ENCODE assay signal across 8 cellular contexts in genomic region chr17:7252176-7253043, GRCh38. TPM values are rescaled to one million over a fixed set of nuclear protein-coding genes. Genes with fewer than 3 reads are reported as not detected.
DNase-seq lines count a peak whose midpoint lies in the region; ATAC-seq and TF ChIP-seq lines count a peak whose summit lies in the region.

ELP5 (plus strand) TSS chr17:7252215; CDS start chr17:7252551, 336 bp downstream.

- TF ChIP-seq EP300 in Ishikawa (IDR thresholded peaks at IDR 0.05; ENCODE audit: borderline replicate concordance): 0 out of 2 replicates have a peak, but pooled peaks have one; percentile 27

- H3K9me3 Mint-ChIP-seq in activated T-helper 17 cell treated with anti-CD3 and anti-CD28 coated beads, Interleukin-2, amount 50 U/mL, for 72 hours: no peaks in the 10 kb centered on the region
- H3K9me3 Mint-ChIP-seq in natural killer cell treated with Interleukin-12 subunit alpha and Interleukin-12 subunit beta and Interleukin-15 and Interleukin-18, amount 100 ng/mL, for 72 hours: no peaks in the 10 kb centered on the region
- H3K9me3 Mint-ChIP-seq in stimulated activated naive CD8-positive, alpha-beta T cell treated with anti-CD3 and anti-CD28 coated beads, Interleukin-15, amount 100 ng/mL, for 72 hours: no peaks in the 10 kb centered on the region

- H3K4me3 ChIP-seq in fibroblast of mammary gland (ENCODE audit: control insufficient read depth, low read depth, low read length): peak within 1 kb of the TSS; percentile 94

- H3K27me3 Mint-ChIP-seq in activated T-helper 17 cell treated with anti-CD3 and anti-CD28 coated beads, Interleukin-2, amount 50 U/mL, for 72 hours: no peaks in the 10 kb centered on the region
- H3K27me3 Mint-ChIP-seq in natural killer cell treated with Interleukin-12 subunit alpha and Interleukin-12 subunit beta and Interleukin-15 and Interleukin-18, amount 100 ng/mL, for 72 hours: no peaks in the 10 kb centered on the region
- no peaks in the 10 kb centered on the region for H3K27me3 Mint-ChIP-seq in stimulated activated naive CD8-positive, alpha-beta T cell treated with anti-CD3 and anti-CD28 coated beads, Interleukin-15, amount 100 ng/mL, for 72 hours

- H3K36me3 Mint-ChIP-seq in activated T-helper 17 cell treated with anti-CD3 and anti-CD28 coated beads, Interleukin-2, amount 50 U/mL, for 72 hours (ENCODE audit: low read depth): peaks cover 86% of the 10 kb centered on the region
- peaks cover 19% of the 10 kb centered on the region for H3K36me3 Mint-ChIP-seq in natural killer cell treated with Interleukin-12 subunit alpha and Interleukin-12 subunit beta and Interleukin-15 and Interleukin-18, amount 100 ng/mL, for 72 hours

- DNase-seq in DMS79 treated with DMSO at 0.1 percent for 48 hours (lab: John Stamatoyannopoulos, UW) (peak; percentile 93), fibroblast of mammary gland (ENCODE audit: low read depth) (peak; percentile 95)
- DNase-seq in natural killer cell treated with Interleukin-12 subunit alpha and Interleukin-12 subunit beta and Interleukin-15 and Interleukin-18, amount 100 ng/mL, for 72 hours (ENCODE audit: low spot score): peak; percentile 93
- DNase-seq in stimulated activated naive CD8-positive, alpha-beta T cell treated with anti-CD3 and anti-CD28 coated beads, Interleukin-15, amount 100 ng/mL, for 72 hours: peak; percentile 92 to 93

- peak; percentile 31; the same call in 1 of the 2 replicates for TF ChIP-seq RAD21 in Ishikawa (IDR thresholded peaks at IDR 0.05; ENCODE audit: low read depth)

- peak within 1 kb of the TSS; percentile 93 for H3K4me3 Mint-ChIP-seq in activated T-helper 17 cell treated with anti-CD3 and anti-CD28 coated beads, Interleukin-2, amount 50 U/mL, for 72 hours
- H3K4me3 Mint-ChIP-seq in natural killer cell treated with Interleukin-12 subunit alpha and Interleukin-12 subunit beta and Interleukin-15 and Interleukin-18, amount 100 ng/mL, for 72 hours: peak within 1 kb of the TSS; percentile 94
- H3K4me3 Mint-ChIP-seq in stimulated activated naive CD8-positive, alpha-beta T cell treated with anti-CD3 and anti-CD28 coated beads, Interleukin-15, amount 100 ng/mL, for 72 hours: peak within 1 kb of the TSS; percentile 94 to 99

- H3K4me1 Mint-ChIP-seq in activated T-helper 17 cell treated with anti-CD3 and anti-CD28 coated beads, Interleukin-2, amount 50 U/mL, for 72 hours: peaks cover 16% of the 10 kb centered on the region
- peaks cover 41 to 46% of the 10 kb centered on the region in 2 donors for H3K4me1 Mint-ChIP-seq in natural killer cell treated with Interleukin-12 subunit alpha and Interleukin-12 subunit beta and Interleukin-15 and Interleukin-18, amount 100 ng/mL, for 72 hours (ENCODE audit: low read depth in 2 of 2)
- peaks cover 51% of the 10 kb centered on the region for H3K4me1 Mint-ChIP-seq in stimulated activated naive CD8-positive, alpha-beta T cell treated with anti-CD3 and anti-CD28 coated beads, Interleukin-15, amount 100 ng/mL, for 72 hours

- no peak for TF ChIP-seq CTCF in fibroblast of mammary gland (conservative IDR thresholded peaks at IDR 0.05; ENCODE audit: control insufficient read depth, insufficient read depth, low read depth, low read length)

- peak within 1 kb of the TSS; percentile 100 for H3K27ac Mint-ChIP-seq in activated T-helper 17 cell treated with anti-CD3 and anti-CD28 coated beads, Interleukin-2, amount 50 U/mL, for 72 hours
- peak within 1 kb of the TSS; percentile 86 to 97 for H3K27ac Mint-ChIP-seq in natural killer cell treated with Interleukin-12 subunit alpha and Interleukin-12 subunit beta and Interleukin-15 and Interleukin-18, amount 100 ng/mL, for 72 hours
- peak within 1 kb of the TSS; percentile 98 to 100 for H3K27ac Mint-ChIP-seq in stimulated activated naive CD8-positive, alpha-beta T cell treated with anti-CD3 and anti-CD28 coated beads, Interleukin-15, amount 100 ng/mL, for 72 hours

- peak; percentile 51 for ATAC-seq in GM21576 (IDR thresholded peaks at IDR 0.05; ENCODE audit: unreplicated experiment)
- peak; percentile 69 for ATAC-seq in activated T-helper 17 cell treated with anti-CD3 and anti-CD28 coated beads, Interleukin-2, amount 50 U/mL, for 72 hours (replicated peaks)
- peak; percentile 79 to 80 for ATAC-seq in natural killer cell treated with Interleukin-12 subunit alpha and Interleukin-12 subunit beta and Interleukin-15 and Interleukin-18, amount 100 ng/mL, for 72 hours
- ATAC-seq in stimulated activated naive CD8-positive, alpha-beta T cell treated with anti-CD3 and anti-CD28 coated beads, Interleukin-15, amount 100 ng/mL, for 72 hours: peak; percentile 79

TF ChIP-seq in Ishikawa, 13 proteins besides CTCF, POLR2A, EP300 and RAD21 (continues in another document):
- TF ChIP-seq FOXM1 (IDR thresholded peaks at IDR 0.05; ENCODE audit: borderline replicate concordance, low read depth) (no peak), EGR1 (IDR thresholded peaks at IDR 0.05) (peak; percentile 97), YY1 (IDR thresholded peaks at IDR 0.05; ENCODE audit: low read depth) (peak; percentile 59; the same call in 1 of the 2 replicates), ZBTB7A (IDR thresholded peaks at IDR 0.05; ENCODE audit: low read depth) (peak; percentile 98), TCF12 (IDR thresholded peaks at IDR 0.05; ENCODE audit: low read depth) (peak; percentile 57; the same call in 1 of the 2 replicates), USF1 (IDR thresholded peaks at IDR 0.05) (no peak; the same call in 1 of the 2 replicates), TAF1 (IDR thresholded peaks at IDR 0.05; ENCODE audit: low read depth) (peak; percentile 55), CREB1 (IDR thresholded peaks at IDR 0.05; ENCODE audit: low read depth) (peak; percentile 91), MAX (IDR thresholded peaks at IDR 0.05) (no peak; the same call in none of the 2 replicates), CEBPB (IDR thresholded peaks at IDR 0.05) (no peak)

TF ChIP-seq in PFSK-1, 5 proteins besides CTCF, POLR2A, EP300 and RAD21:
- TF ChIP-seq SIN3A (IDR thresholded peaks at IDR 0.05; ENCODE audit: borderline replicate concordance, insufficient read depth, low read length) (0 out of 2 replicates have a peak, but pooled peaks have one; percentile 74), REST (IDR thresholded peaks at IDR 0.05; ENCODE audit: insufficient read depth in 1 of 2, low read depth in 2 of 2, low read length in 2 of 2) (peak in 1 of 2 experiments; percentile 68; a peak in 2 of 4 replicates), FOXP2 (optimal IDR thresholded peaks at IDR 0.05; ENCODE audit: borderline replicate concordance, extremely low read depth, extremely low read length, insufficient read depth) (peak; percentile 81), TAF1 (IDR thresholded peaks at IDR 0.05; ENCODE audit: borderline replicate concordance, insufficient read depth, low read length) (peak; percentile 67; the same call in 1 of the 2 replicates), POLR2AphosphoS5 (IDR thresholded peaks at IDR 0.05; ENCODE audit: low read depth, low read length) (no peak; the same call in 1 of the 2 replicates)

RNA-seq across cellular contexts. Expression of gene ELP5, which starts in this region (rescaled TPM):
- polyA plus RNA-seq in PFSK-1 (2012; ENCODE audit: insufficient read length, low read depth): 64.4 TPM
- 10 to 100 TPM; 43.7 to 72.0 TPM for total RNA-seq in activated T-helper 17 cell treated with anti-CD3 and anti-CD28 coated beads, Interleukin-2, amount 50 U/mL, for 72 hours
- total RNA-seq in natural killer cell treated with Interleukin-12 subunit alpha and Interleukin-12 subunit beta and Interleukin-15 and Interleukin-18, amount 100 ng/mL, for 72 hours: 10 to 100 TPM; 43.5 to 70.5 TPM

Comparison
In these comparisons a context has a peak if more than half of its experiments do, and no peak if none do; other contexts are left out.
1. Peak in every context shown above with its lines: DNase-seq, ATAC-seq and H3K4me3 ChIP-seq.